25 cellular contexts compared by ENCODE assay signal in genomic region chr5:65151632-65152031, GRCh38.
DNase-seq lines count a peak whose midpoint lies in the region; ATAC-seq and TF ChIP-seq lines count a peak whose summit lies in the region.
"Had no signal": no experiment of that assay in that cellular context is flagged by ENCODE, and none has a peak within 500 bp of the region (broad histone marks: within the 10 kb centered on the region; RNA-seq: fewer than 3 reads in every experiment).

No MANE protein-coding gene starts in this region.

- DNase-seq in AG09309 (ENCODE audit: low read depth) (peak; percentile 46), GM23248 (peak; percentile 28), fibroblast of gingiva (ENCODE audit: low read depth) (peak; percentile 76), right lobe of liver (no peak), NCI-H2081 treated with DMSO at 0.1 percent for 48 hours (lab: John Stamatoyannopoulos, UW) (no peak), ovary (no peak)
- DNase-seq in central memory CD4-positive, alpha-beta T cell = no peak
- DNase-seq: activated CD4-positive, alpha-beta T cell treated with anti-CD3 and anti-CD28 coated beads for 1 hour; activated CD8-positive, alpha-beta memory T cell treated with anti-CD3 and anti-CD28 coated beads for 24 hours; activated naive CD4-positive, alpha-beta T cell; activated T-cell treated with anti-CD3 and anti-CD28 coated beads, Interleukin-2, amount 50 U/mL, for 24 hours; CD4-positive, alpha-beta T cell; dorsolateral prefrontal cortex; left cardiac atrium; midbrain; MV-4-11; NCI-H1694 treated with DMSO at 0.1 percent for 48 hours; NCI-H226; NCI-H82; OCI-M1; SIG-M5; T-cell had no signal

- peaks cover 44% of the 10 kb centered on the region for H3K36me3 ChIP-seq in GM23248 (ENCODE audit: low read depth)
- H3K36me3 ChIP-seq in right lobe of liver = no peaks in the 10 kb centered on the region
- H3K36me3 ChIP-seq in ovary = no peaks in the 10 kb centered on the region
- H3K36me3 ChIP-seq: vagina had no signal

- no peak overlapping the region for H2AFZ ChIP-seq in GM23248

- TF ChIP-seq EP300 in ovary (IDR thresholded peaks at IDR 0.05) = no peak

- no peaks in the 10 kb centered on the region for H3K9me3 ChIP-seq in GM23248 (ENCODE audit: low read depth)
- H3K9me3 ChIP-seq in right lobe of liver = no peaks in the 10 kb centered on the region
- no peaks in the 10 kb centered on the region for H3K9me3 ChIP-seq in ovary
- H3K9me3 ChIP-seq: vagina had no signal

- peaks cover 31% of the 10 kb centered on the region for H3F3A ChIP-seq in GM23248 (ENCODE audit: insufficient read depth)

- 36 to 47% methylated on average over 4 of the region's 4 CpGs for WGBS in GM23248 (ENCODE audit: low coverage in 1 of 2, low lambda C conversion rate in 2 of 2, missing lambda C conversion rate in 2 of 2), 2 experiments
- 46% methylated on average over 4 of the region's 4 CpGs for WGBS in right lobe of liver (ENCODE audit: insufficient coverage, low coverage, low lambda C conversion rate, missing lambda C conversion rate)
- 19 to 42% (median 20%) methylated on average over 4 of the region's 4 CpGs for WGBS in ovary, 3 donors

- no peak overlapping the region for H3K9ac ChIP-seq in GM23248

- peak overlapping the region; percentile 16; the same call in 1 of the 2 replicates for H3K27ac ChIP-seq in GM23248
- H3K27ac ChIP-seq in right lobe of liver = no peak overlapping the region
- no peak overlapping the region for H3K27ac ChIP-seq in ovary
- H3K27ac ChIP-seq: cardiac muscle cell, vagina had no signal

- H3K27me3 ChIP-seq in GM23248 (replicated peaks; ENCODE audit: insufficient read depth) (no peaks in the 10 kb centered on the region), right lobe of liver (no peaks in the 10 kb centered on the region), ovary (no peaks in the 10 kb centered on the region)
- H3K27me3 ChIP-seq: cardiac muscle cell, dorsolateral prefrontal cortex, vagina had no signal

- H3K4me2 ChIP-seq in GM23248 (ENCODE audit: unreplicated experiment) = no peak overlapping the region

- TF ChIP-seq POLR2A in right lobe of liver (IDR thresholded peaks at IDR 0.05) = no peak
- no peak for TF ChIP-seq POLR2A in GM18505 (IDR thresholded peaks at IDR 0.05; ENCODE audit: borderline replicate concordance, extremely low read depth, insufficient read depth, insufficient read length)
- TF ChIP-seq POLR2A in ovary (IDR thresholded peaks at IDR 0.05) = no peak

- ATAC-seq in right lobe of liver = peak; percentile 63 to 91 (median 80)
- no peak for ATAC-seq in GM18505 (IDR thresholded peaks at IDR 0.05; ENCODE audit: unreplicated experiment)
- ATAC-seq: T-cell had no signal

- H4K20me1 ChIP-seq in GM23248 (ENCODE audit: insufficient read depth) = no peaks in the 10 kb centered on the region

- in situ Hi-C loops in GM23248 (cut with MboI) = no loop called here

- H3K9me2 ChIP-seq in GM23248 (ENCODE audit: insufficient read depth) = no peaks in the 10 kb centered on the region

- intact Hi-C loops in right lobe of liver (cut with DNase I) (no loop called here), ovary (cut with DNase I) (loop anchor here in 1 of 4 donors (5.0 kb wide), 1 partner anchor 419 kb away; no protein-coding TSS in a partner anchor)

- H3K4me1 ChIP-seq in GM23248 (ENCODE audit: insufficient read depth) (peaks cover 15% of the 10 kb centered on the region), right lobe of liver (no peaks in the 10 kb centered on the region), ovary (ENCODE audit: insufficient read depth) (peaks cover 10% of the 10 kb centered on the region)
- H3K4me1 ChIP-seq: vagina had no signal

- TF ChIP-seq CTCF in AG09309 (IDR thresholded peaks at IDR 0.05; ENCODE audit: control insufficient read depth, insufficient read depth, low read depth, low read length, missing control alignments) = no peak
- TF ChIP-seq CTCF in right lobe of liver (IDR thresholded peaks at IDR 0.05) = no peak
- no peak for TF ChIP-seq CTCF in ovary (IDR thresholded peaks at IDR 0.05)

- H3K4me3 ChIP-seq in AG09309 (ENCODE audit: control insufficient read depth, low read depth, low read length) (no peak overlapping the region), GM23248 (no peak overlapping the region), right lobe of liver (no peak overlapping the region), ovary (no peak overlapping the region)
- H3K4me3 ChIP-seq: cardiac muscle cell, dorsolateral prefrontal cortex, vagina had no signal

- no peaks in the 10 kb centered on the region for H3K79me2 ChIP-seq in GM23248 (ENCODE audit: insufficient read depth)

Comparison
In these comparisons a context has a peak if more than half of its experiments do, and no peak if none do; other contexts are left out.
1. DNase-seq: peak in AG09309 (single experiment), GM23248 (single experiment) and fibroblast of gingiva (single experiment); none in right lobe of liver (0 of 3), central memory CD4-positive, alpha-beta T cell (single experiment), NCI-H2081 treated with DMSO at 0.1 percent for 48 hours (single experiment) and ovary (0 of 5).